ENCODE assay signal across 20 cellular contexts in genomic region chr1:157234705-157235273, GRCh38.
"Had no signal": no experiment of that assay in that cellular context is flagged by ENCODE, and none has a peak within 500 bp of the region (broad histone marks: within the 10 kb centered on the region; RNA-seq: fewer than 3 reads in every experiment).

No MANE protein-coding gene starts in this region.

- H3K36me3 ChIP-seq: cardiac muscle cell, neutrophil, pancreas, right lobe of liver, thoracic aorta had no signal

- H3K27me3 ChIP-seq: cardiac muscle cell, pancreas, right lobe of liver had no signal

- H3K27ac ChIP-seq: cardiac muscle cell, epithelial cell of prostate, neutrophil, pancreas, right lobe of liver, thoracic aorta had no signal

- DNase-seq: activated CD4-positive, alpha-beta T cell treated with anti-CD3 and anti-CD28 coated beads, Interleukin-2, amount 10 ng/mL, durations not matched to agents 24 days and 14 days; activated CD4-positive, CD25-positive, alpha-beta regulatory T cell; activated CD8-positive, alpha-beta T cell treated with anti-CD3 and anti-CD28 coated beads for 36 hours; activated naive CD4-positive, alpha-beta T cell; activated naive CD8-positive, alpha-beta T cell treated with anti-CD3 and anti-CD28 coated beads for 36 hours; activated T-cell treated with anti-CD3 and anti-CD28 coated beads, Interleukin-2, amount 50 U/mL, for 1 hour; amniotic stem cell; effector memory CD8-positive, alpha-beta T cell; foreskin melanocyte; left ventricle myocardium superior; naive thymus-derived CD8-positive, alpha-beta T cell; pancreas; right lobe of liver; stimulated activated CD4-positive, alpha-beta T cell treated with anti-CD3 and anti-CD28 coated beads, Interleukin-4, amount 100 ng/mL, for 24 hours had no signal

- H3K9me3 ChIP-seq: neutrophil, pancreas, right lobe of liver, thoracic aorta had no signal

- H3K4me3 ChIP-seq: cardiac muscle cell, pancreas, right lobe of liver, thoracic aorta had no signal

- FAIRE-seq: pancreas, small intestine, TTC549 had no signal
